21 cellular contexts compared by ENCODE assay signal in genomic region chr11:124902616-124903015, GRCh38.
"Had no signal": no experiment of that assay in that cellular context is flagged by ENCODE, and none has a peak within 500 bp of the region (broad histone marks: within the 10 kb centered on the region; RNA-seq: fewer than 3 reads in every experiment).

No MANE protein-coding gene starts in this region.

- H3K27me3 ChIP-seq: testis, tibial nerve, upper lobe of right lung, vagina had no signal

- FAIRE-seq: endometrium had no signal

- ATAC-seq: left cardiac atrium; mucosa of descending colon; naive thymus-derived CD8-positive, alpha-beta T cell; sciatic nerve; stimulated activated naive B cell treated with anti-CD40 and anti-IgM and Interleukin-4, amounts not matched to agents 10 μg/mL and 1 μg/mL and 100 μg/mL, for 72 hours; stimulated activated naive CD8-positive, alpha-beta T cell treated with anti-CD3 and anti-CD28 coated beads, Interleukin-15, amount 100 ng/mL, for 72 hours; upper lobe of right lung had no signal

- H3K9me3 ChIP-seq: esophagus squamous epithelium, mucosa of descending colon, spleen, testis, tibial nerve, upper lobe of right lung, vagina had no signal

- H3K36me3 ChIP-seq: esophagus squamous epithelium, spleen, tibial nerve, upper lobe of right lung, vagina had no signal

- H3K4me3 ChIP-seq: esophagus squamous epithelium, hepatocyte, mucosa of descending colon, spleen, testis, tibial nerve, upper lobe of right lung, vagina had no signal

- DNase-seq: effector memory CD4-positive, alpha-beta T cell; esophagus squamous epithelium; foreskin melanocyte; kidney; left cardiac atrium; mucosa of descending colon; naive thymus-derived CD8-positive, alpha-beta T cell; posterior cingulate gyrus; spleen; stimulated activated CD4-positive, alpha-beta T cell treated with anti-CD3 and anti-CD28 coated beads, Interleukin-15, amount 100 ng/mL, for 24 hours; stimulated activated CD4-positive, alpha-beta T cell treated with anti-CD3 and anti-CD28 coated beads, Interleukin-1b, Interleukin-23, amount 100 ng/mL, for 48 hours; stimulated activated CD4-positive, alpha-beta T cell treated with anti-CD3 and anti-CD28 coated beads, Interleukin-4, amount 100 ng/mL, for 24 hours; stimulated activated naive B cell treated with anti-CD40 and anti-IgM and Interleukin-4, amounts not matched to agents 10 μg/mL and 1 μg/mL and 100 μg/mL, for 72 hours; stimulated activated naive CD8-positive, alpha-beta T cell treated with anti-CD3 and anti-CD28 coated beads, Interleukin-15, amount 100 ng/mL, for 72 hours; testis; upper lobe of right lung had no signal

- H3K27ac ChIP-seq: esophagus squamous epithelium, hepatocyte, spleen, testis, tibial nerve, upper lobe of right lung, vagina had no signal
